Comparison of ENCODE assay signal across 21 cellular contexts in genomic region chr11:128308793-128309192, GRCh38.
"Had no signal": no experiment of that assay in that cellular context is flagged by ENCODE, and none has a peak within 500 bp of the region (broad histone marks: within the 10 kb centered on the region; RNA-seq: fewer than 3 reads in every experiment).

No MANE protein-coding gene starts in this region.

- DNase-seq: effector CD4-positive, alpha-beta T cell; endodermal cell; erythroblast; foreskin melanocyte; head of caudate nucleus; left colon; left ventricle myocardium superior; mesendoderm; natural killer cell; posterior cingulate gyrus; spleen; stimulated activated CD4-positive, alpha-beta T cell treated with anti-CD3 and anti-CD28 coated beads, Interleukin-2, amount 100 ng/mL, for 24 hours; stimulated activated CD4-positive, alpha-beta T cell treated with anti-CD3 and anti-CD28 coated beads, Interleukin-4, amount 100 ng/mL, for 4 hours; stomach; substantia nigra; trophoblast cell had no signal

- H3K4me1 Mint-ChIP-seq: endodermal cell, neural crest cell had no signal

- H3K4me1 ChIP-seq: stomach had no signal

- H3K36me3 ChIP-seq: spleen, stomach, thoracic aorta had no signal

- H3K4me3 ChIP-seq: coronary artery, hepatocyte, spleen, stomach, thoracic aorta had no signal

- H3K27ac ChIP-seq: coronary artery, hepatocyte, stomach, thoracic aorta had no signal

- H3K27ac Mint-ChIP-seq: endodermal cell had no signal

- H3K9me3 Mint-ChIP-seq: natural killer cell had no signal

- H3K4me3 Mint-ChIP-seq: endodermal cell, natural killer cell, neural crest cell had no signal

- H3K27me3 ChIP-seq: hepatocyte, spleen, stomach had no signal

- ATAC-seq: left colon, left ventricle myocardium superior, natural killer cell, sciatic nerve had no signal

- H3K9me3 ChIP-seq: thoracic aorta had no signal
